In genomic region chr6:28981833-28982475, GRCh38 we compare ENCODE assay signal across 1 cellular context.
TF ChIP-seq lines count a peak whose summit lies in the region.

No MANE protein-coding gene starts in this region.

TF ChIP-seq in K562, 482 proteins besides CTCF, POLR2A, EP300 and RAD21 (continued from another document and continues in another):
- TF ChIP-seq HSF4 (CRISPR knock-in tag; IDR thresholded peaks at IDR 0.05; ENCODE audit: borderline replicate concordance) (no peak), NFATC3 (IDR thresholded peaks at IDR 0.05) (no peak; the same call in none of the 2 replicates), HINFP (tag; conservative IDR thresholded peaks at IDR 0.05; ENCODE audit: low read depth) (no peak), TOE1 (IDR thresholded peaks at IDR 0.05; ENCODE audit: borderline replicate concordance) (peak; percentile 42; the same call in 1 of the 2 replicates), TOE1 (CRISPR knock-in tag; IDR thresholded peaks at IDR 0.05; ENCODE audit: borderline replicate concordance, low read depth) (no peak; the same call in 1 of the 2 replicates), SMAD1 (IDR thresholded peaks at IDR 0.05; ENCODE audit: low read depth, low read length, partially characterized antibody) (no peak), USF2 (CRISPR knock-in tag; IDR thresholded peaks at IDR 0.05) (no peak), ZC3H11A (IDR thresholded peaks at IDR 0.05; ENCODE audit: low read depth, low read length) (no peak), DACH1 (IDR thresholded peaks at IDR 0.05; ENCODE audit: partially characterized antibody) (peak; percentile 76), NBN (IDR thresholded peaks at IDR 0.05; ENCODE audit: low read depth) (no peak; the same call in none of the 2 replicates), TCF7 (IDR thresholded peaks at IDR 0.05; ENCODE audit: borderline replicate concordance) (0 out of 2 replicates have a peak, but pooled peaks have one; percentile 40), MECOM (CRISPR knock-in tag; IDR thresholded peaks at IDR 0.05) (0 out of 2 replicates have a peak, but pooled peaks have one; percentile 13), ZNF707 (CRISPR knock-in tag; conservative IDR thresholded peaks at IDR 0.05) (no peak), SMARCE1 (IDR thresholded peaks at IDR 0.05) (0 out of 2 replicates have a peak, but pooled peaks have one; percentile 7), ZBTB8A (IDR thresholded peaks at IDR 0.05; ENCODE audit: partially characterized antibody) (peak; percentile 92), SUPT5H (IDR thresholded peaks at IDR 0.05) (no peak), MCM7 (IDR thresholded peaks at IDR 0.05) (no peak), ZSCAN29 (IDR thresholded peaks at IDR 0.05) (peak; percentile 92), KLF10 (CRISPR knock-in tag; IDR thresholded peaks at IDR 0.05) (no peak), TEAD1 (CRISPR knock-in tag; IDR thresholded peaks at IDR 0.05) (peak; percentile 8 to 80), WHSC1 (IDR thresholded peaks at IDR 0.05; ENCODE audit: low read length) (no peak), MAFG (tag; conservative IDR thresholded peaks at IDR 0.05) (peak; percentile 90), ZNF699 (CRISPR knock-in tag; IDR thresholded peaks at IDR 0.05; ENCODE audit: insufficient replicate concordance) (no peak), FOXA1 (IDR thresholded peaks at IDR 0.05; ENCODE audit: borderline replicate concordance) (no peak), ZBTB26 (CRISPR knock-in tag; IDR thresholded peaks at IDR 0.05) (no peak), ZNF561 (CRISPR knock-in tag; conservative IDR thresholded peaks at IDR 0.05) (no peak), ZNF507 (tag; conservative IDR thresholded peaks at IDR 0.05) (no peak), PHF20 (IDR thresholded peaks at IDR 0.05; ENCODE audit: partially characterized antibody) (no peak), MCM3 (IDR thresholded peaks at IDR 0.05) (no peak), GATAD2B (IDR thresholded peaks at IDR 0.05; ENCODE audit: borderline replicate concordance) (peak; percentile 55; the same call in 1 of the 2 replicates), ZNF146 (CRISPR knock-in tag; IDR thresholded peaks at IDR 0.05; ENCODE audit: unreplicated experiment) (no peak), ZNF79 (CRISPR knock-in tag; IDR thresholded peaks at IDR 0.05; ENCODE audit: low read depth) (no peak)
- TF ChIP-seq, protein P1, sequence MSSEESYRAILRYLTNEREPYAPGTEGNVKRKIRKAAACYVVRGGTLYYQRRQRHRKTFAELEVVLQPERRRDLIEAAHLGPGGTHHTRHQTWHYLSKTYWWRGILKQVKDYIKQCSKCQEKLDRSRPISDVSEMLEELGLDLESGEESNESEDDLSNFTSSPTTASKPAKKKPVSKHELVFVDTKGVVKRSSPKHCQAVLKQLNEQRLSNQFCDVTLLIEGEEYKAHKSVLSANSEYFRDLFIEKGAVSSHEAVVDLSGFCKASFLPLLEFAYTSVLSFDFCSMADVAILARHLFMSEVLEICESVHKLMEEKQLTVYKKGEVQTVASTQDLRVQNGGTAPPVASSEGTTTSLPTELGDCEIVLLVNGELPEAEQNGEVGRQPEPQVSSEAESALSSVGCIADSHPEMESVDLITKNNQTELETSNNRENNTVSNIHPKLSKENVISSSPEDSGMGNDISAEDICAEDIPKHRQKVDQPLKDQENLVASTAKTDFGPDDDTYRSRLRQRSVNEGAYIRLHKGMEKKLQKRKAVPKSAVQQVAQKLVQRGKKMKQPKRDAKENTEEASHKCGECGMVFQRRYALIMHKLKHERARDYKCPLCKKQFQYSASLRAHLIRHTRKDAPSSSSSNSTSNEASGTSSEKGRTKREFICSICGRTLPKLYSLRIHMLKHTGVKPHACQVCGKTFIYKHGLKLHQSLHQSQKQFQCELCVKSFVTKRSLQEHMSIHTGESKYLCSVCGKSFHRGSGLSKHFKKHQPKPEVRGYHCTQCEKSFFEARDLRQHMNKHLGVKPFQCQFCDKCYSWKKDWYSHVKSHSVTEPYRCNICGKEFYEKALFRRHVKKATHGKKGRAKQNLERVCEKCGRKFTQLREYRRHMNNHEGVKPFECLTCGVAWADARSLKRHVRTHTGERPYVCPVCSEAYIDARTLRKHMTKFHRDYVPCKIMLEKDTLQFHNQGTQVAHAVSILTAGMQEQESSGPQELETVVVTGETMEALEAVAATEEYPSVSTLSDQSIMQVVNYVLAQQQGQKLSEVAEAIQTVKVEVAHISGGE (CRISPR knock-in tag; IDR thresholded peaks at IDR 0.05) = peak in 2 of 3 experiments; percentile 0 to 12; a peak in 1 of 6 replicates
- TF ChIP-seq, protein P2, sequence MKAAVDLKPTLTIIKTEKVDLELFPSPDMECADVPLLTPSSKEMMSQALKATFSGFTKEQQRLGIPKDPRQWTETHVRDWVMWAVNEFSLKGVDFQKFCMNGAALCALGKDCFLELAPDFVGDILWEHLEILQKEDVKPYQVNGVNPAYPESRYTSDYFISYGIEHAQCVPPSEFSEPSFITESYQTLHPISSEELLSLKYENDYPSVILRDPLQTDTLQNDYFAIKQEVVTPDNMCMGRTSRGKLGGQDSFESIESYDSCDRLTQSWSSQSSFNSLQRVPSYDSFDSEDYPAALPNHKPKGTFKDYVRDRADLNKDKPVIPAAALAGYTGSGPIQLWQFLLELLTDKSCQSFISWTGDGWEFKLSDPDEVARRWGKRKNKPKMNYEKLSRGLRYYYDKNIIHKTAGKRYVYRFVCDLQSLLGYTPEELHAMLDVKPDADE (conservative IDR thresholded peaks at IDR 0.05; ENCODE audit: control insufficient read depth, low read depth, low read length) = peak; percentile 95
- TF ChIP-seq, protein P3, sequence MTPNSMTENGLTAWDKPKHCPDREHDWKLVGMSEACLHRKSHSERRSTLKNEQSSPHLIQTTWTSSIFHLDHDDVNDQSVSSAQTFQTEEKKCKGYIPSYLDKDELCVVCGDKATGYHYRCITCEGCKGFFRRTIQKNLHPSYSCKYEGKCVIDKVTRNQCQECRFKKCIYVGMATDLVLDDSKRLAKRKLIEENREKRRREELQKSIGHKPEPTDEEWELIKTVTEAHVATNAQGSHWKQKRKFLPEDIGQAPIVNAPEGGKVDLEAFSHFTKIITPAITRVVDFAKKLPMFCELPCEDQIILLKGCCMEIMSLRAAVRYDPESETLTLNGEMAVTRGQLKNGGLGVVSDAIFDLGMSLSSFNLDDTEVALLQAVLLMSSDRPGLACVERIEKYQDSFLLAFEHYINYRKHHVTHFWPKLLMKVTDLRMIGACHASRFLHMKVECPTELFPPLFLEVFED (CRISPR knock-in tag; conservative IDR thresholded peaks at IDR 0.05) = 0 out of 2 replicates have a peak, but pooled peaks have one; percentile 34
- TF ChIP-seq, protein P4, sequence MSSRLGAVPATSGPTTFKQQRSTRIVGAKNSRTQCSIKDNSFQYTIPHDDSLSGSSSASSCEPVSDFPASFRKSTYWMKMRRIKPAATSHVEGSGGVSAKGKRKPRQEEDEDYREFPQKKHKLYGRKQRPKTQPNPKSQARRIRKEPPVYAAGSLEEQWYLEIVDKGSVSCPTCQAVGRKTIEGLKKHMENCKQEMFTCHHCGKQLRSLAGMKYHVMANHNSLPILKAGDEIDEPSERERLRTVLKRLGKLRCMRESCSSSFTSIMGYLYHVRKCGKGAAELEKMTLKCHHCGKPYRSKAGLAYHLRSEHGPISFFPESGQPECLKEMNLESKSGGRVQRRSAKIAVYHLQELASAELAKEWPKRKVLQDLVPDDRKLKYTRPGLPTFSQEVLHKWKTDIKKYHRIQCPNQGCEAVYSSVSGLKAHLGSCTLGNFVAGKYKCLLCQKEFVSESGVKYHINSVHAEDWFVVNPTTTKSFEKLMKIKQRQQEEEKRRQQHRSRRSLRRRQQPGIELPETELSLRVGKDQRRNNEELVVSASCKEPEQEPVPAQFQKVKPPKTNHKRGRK (tag; IDR thresholded peaks at IDR 0.05) = no peak
- TF ChIP-seq, protein P5, sequence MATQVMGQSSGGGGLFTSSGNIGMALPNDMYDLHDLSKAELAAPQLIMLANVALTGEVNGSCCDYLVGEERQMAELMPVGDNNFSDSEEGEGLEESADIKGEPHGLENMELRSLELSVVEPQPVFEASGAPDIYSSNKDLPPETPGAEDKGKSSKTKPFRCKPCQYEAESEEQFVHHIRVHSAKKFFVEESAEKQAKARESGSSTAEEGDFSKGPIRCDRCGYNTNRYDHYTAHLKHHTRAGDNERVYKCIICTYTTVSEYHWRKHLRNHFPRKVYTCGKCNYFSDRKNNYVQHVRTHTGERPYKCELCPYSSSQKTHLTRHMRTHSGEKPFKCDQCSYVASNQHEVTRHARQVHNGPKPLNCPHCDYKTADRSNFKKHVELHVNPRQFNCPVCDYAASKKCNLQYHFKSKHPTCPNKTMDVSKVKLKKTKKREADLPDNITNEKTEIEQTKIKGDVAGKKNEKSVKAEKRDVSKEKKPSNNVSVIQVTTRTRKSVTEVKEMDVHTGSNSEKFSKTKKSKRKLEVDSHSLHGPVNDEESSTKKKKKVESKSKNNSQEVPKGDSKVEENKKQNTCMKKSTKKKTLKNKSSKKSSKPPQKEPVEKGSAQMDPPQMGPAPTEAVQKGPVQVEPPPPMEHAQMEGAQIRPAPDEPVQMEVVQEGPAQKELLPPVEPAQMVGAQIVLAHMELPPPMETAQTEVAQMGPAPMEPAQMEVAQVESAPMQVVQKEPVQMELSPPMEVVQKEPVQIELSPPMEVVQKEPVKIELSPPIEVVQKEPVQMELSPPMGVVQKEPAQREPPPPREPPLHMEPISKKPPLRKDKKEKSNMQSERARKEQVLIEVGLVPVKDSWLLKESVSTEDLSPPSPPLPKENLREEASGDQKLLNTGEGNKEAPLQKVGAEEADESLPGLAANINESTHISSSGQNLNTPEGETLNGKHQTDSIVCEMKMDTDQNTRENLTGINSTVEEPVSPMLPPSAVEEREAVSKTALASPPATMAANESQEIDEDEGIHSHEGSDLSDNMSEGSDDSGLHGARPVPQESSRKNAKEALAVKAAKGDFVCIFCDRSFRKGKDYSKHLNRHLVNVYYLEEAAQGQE (CRISPR knock-in tag; IDR thresholded peaks at IDR 0.05; ENCODE audit: low read depth) = no peak
- TF ChIP-seq, protein P6, sequence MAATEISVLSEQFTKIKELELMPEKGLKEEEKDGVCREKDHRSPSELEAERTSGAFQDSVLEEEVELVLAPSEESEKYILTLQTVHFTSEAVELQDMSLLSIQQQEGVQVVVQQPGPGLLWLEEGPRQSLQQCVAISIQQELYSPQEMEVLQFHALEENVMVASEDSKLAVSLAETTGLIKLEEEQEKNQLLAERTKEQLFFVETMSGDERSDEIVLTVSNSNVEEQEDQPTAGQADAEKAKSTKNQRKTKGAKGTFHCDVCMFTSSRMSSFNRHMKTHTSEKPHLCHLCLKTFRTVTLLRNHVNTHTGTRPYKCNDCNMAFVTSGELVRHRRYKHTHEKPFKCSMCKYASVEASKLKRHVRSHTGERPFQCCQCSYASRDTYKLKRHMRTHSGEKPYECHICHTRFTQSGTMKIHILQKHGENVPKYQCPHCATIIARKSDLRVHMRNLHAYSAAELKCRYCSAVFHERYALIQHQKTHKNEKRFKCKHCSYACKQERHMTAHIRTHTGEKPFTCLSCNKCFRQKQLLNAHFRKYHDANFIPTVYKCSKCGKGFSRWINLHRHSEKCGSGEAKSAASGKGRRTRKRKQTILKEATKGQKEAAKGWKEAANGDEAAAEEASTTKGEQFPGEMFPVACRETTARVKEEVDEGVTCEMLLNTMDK (IDR thresholded peaks at IDR 0.05; ENCODE audit: borderline replicate concordance, insufficient read depth, low read depth, low read length, poor library complexity, severe bottlenecking) = no peak
- TF ChIP-seq, protein P7, sequence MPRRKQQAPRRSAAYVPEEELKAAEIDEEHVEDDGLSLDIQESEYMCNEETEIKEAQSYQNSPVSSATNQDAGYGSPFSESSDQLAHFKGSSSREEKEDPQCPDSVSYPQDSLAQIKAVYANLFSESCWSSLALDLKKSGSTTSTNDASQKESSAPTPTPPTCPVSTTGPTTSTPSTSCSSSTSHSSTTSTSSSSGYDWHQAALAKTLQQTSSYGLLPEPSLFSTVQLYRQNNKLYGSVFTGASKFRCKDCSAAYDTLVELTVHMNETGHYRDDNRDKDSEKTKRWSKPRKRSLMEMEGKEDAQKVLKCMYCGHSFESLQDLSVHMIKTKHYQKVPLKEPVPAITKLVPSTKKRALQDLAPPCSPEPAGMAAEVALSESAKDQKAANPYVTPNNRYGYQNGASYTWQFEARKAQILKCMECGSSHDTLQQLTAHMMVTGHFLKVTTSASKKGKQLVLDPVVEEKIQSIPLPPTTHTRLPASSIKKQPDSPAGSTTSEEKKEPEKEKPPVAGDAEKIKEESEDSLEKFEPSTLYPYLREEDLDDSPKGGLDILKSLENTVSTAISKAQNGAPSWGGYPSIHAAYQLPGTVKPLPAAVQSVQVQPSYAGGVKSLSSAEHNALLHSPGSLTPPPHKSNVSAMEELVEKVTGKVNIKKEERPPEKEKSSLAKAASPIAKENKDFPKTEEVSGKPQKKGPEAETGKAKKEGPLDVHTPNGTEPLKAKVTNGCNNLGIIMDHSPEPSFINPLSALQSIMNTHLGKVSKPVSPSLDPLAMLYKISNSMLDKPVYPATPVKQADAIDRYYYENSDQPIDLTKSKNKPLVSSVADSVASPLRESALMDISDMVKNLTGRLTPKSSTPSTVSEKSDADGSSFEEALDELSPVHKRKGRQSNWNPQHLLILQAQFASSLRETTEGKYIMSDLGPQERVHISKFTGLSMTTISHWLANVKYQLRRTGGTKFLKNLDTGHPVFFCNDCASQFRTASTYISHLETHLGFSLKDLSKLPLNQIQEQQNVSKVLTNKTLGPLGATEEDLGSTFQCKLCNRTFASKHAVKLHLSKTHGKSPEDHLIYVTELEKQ (CRISPR knock-in tag; IDR thresholded peaks at IDR 0.05) = no peak
